ENCODE assay signal across 20 cellular contexts in the genomic region with DNA sequence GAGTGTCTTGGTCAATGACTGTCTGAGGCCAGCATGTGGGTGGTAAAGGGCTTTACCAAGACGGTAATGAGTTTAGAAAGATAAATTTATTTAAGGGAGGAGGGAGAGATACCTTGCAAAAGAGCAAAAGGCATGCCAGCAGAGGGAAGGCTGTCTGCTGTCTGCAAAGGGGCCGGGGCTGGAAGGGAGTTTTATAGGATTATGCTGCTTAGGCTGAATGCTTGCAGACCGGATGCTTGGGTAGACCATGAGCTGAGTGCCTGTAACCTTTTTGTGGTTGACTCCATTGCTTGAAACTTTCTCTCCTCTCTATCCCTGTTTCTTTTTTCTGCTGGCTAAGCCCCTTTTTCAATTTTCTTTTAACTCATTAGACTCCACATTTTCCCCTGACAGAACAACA.
"Had no signal": no experiment of that assay in that cellular context is flagged by ENCODE, and none has a peak within 500 bp of the region (broad histone marks: within the 10 kb centered on the region; RNA-seq: fewer than 3 reads in every experiment).

No MANE protein-coding gene starts in this region.

- DNase-seq: KBM-7, MG63, NCI-H1092, NCI-H1105 treated with DMSO at 0.1 percent for 48 hours, NCI-H1417 treated with DMSO at 0.1 percent for 48 hours, NCI-H146, NCI-H1694 treated with DMSO at 0.1 percent for 48 hours, NCI-H1930, NCI-H2081, NCI-H2107, NCI-H2227 treated with DMSO at 0.1 percent for 48 hours, NCI-H524, NCI-H69, NCI-H774, Right ventricle myocardium superior, RPMI8226, SK-N-SH, T-helper 1 cell had no signal

- H3K4me3 ChIP-seq: MG63 had no signal

- H3K9me3 ChIP-seq: MG63, SK-N-SH had no signal

- H3K36me3 Mint-ChIP-seq: IgD-negative memory B cell had no signal

- H3K4me2 ChIP-seq: SK-N-SH had no signal

- H3K27me3 ChIP-seq: MG63 had no signal

- H3K4me1 Mint-ChIP-seq: IgD-negative memory B cell had no signal

- H3K27ac ChIP-seq: HL-60 had no signal

- H3K9me2 ChIP-seq: SK-N-SH had no signal

- H3K36me3 ChIP-seq: MG63 had no signal

- H3K27me3 Mint-ChIP-seq: IgD-negative memory B cell had no signal

- H3K27ac Mint-ChIP-seq: IgD-negative memory B cell had no signal

- H3K9ac ChIP-seq: SK-N-SH had no signal

- H3K4me3 Mint-ChIP-seq: IgD-negative memory B cell had no signal
